Comparison of ENCODE assay signal across 8 cellular contexts in the genomic region with DNA sequence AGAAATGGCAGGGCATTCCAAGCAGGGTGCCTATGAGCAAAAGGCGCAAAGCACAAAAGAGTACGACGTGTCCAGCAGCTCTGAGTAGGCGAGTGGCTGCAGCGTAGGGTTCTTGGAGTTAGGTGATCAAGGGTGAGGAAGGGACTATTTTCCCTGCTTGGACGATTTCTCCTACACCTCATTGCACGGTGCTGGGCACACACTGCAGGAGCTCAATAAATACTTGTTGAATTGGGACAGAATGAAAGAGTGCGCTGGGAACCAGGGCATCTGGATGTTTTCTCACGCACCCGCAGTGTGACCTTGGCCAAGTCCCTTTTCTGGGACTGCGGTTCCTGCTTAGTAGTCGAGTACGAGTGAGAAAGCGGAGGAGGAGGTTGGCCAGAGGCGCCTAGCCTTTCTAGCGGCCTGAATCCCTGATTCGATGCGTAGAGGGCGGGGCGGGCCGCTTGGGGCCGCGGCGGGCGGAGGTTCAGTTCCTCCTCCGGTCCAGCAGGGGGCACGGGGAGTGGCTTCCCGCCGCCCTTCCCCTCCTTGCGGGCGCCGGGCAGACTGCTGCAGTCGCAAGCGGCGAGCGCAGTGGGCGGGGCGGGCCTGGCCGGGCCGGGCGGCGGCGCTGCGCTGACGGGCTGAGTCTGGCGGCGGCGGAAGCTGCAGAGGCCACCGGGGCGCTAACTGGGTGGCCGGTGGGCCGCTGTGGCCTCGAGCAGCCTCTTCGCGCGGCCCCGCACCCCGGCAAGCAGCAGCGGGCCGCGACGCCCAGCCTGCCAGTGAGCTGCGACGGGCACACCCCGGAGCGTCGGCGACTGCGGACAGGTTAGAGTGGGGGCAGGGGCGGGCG. TPM values are rescaled to one million over a fixed set of nuclear protein-coding genes. Genes with fewer than 3 reads are reported as not detected.
DNase-seq lines count a peak whose midpoint lies in the region; ATAC-seq, FAIRE-seq and TF ChIP-seq lines count a peak whose summit lies in the region.

Gene FAM199X, plus strand, starts transcription at position 560 of the 841 bp plus-strand sequence. CDS start 333 bp downstream, outside the sequence.

- TF ChIP-seq CTCF in kidney (IDR thresholded peaks at IDR 0.05; ENCODE audit: borderline replicate concordance, extremely low read depth, insufficient read depth) = peak; percentile 32

- peak within 1 kb of the TSS; percentile 76 to 78 for H3K4me3 ChIP-seq in kidney (ENCODE audit: low read length in 2 of 2)

- H3K9ac ChIP-seq in kidney (ENCODE audit: low read length in 2 of 2) = peak within 1 kb of the TSS; percentile 55 to 75

- H3K9me3 ChIP-seq in kidney (ENCODE audit: control insufficient read depth in 1 of 2, low read length in 2 of 2) = no peaks in the 10 kb centered on the region

- no peaks in the 10 kb centered on the region for H3K4me1 ChIP-seq in kidney (ENCODE audit: control insufficient read depth in 1 of 2, insufficient read depth in 1 of 2, low read depth in 1 of 2, low read length in 2 of 2)

- ATAC-seq in GM19035 (IDR thresholded peaks at IDR 0.05; ENCODE audit: unreplicated experiment) (peak; percentile 95), HG03342 (IDR thresholded peaks at IDR 0.05; ENCODE audit: unreplicated experiment) (peak; percentile 97)

- intact Hi-C loops in kidney (cut with DNase I) = no loop called here

- peak within 1 kb of the TSS; percentile 78 to 83 for H3K27ac ChIP-seq in kidney (ENCODE audit: low read depth in 2 of 2, low read length in 2 of 2)

- FAIRE-seq in kidney (lab: Jason Lieb, UNC) = no peak

- DNase-seq in Ammon's horn (ENCODE audit: low spot score) = peak; percentile 86
- peak; percentile 76 for DNase-seq in NCI-H345 treated with DMSO at 0.1 percent for 48 hours (lab: John Stamatoyannopoulos, UW; ENCODE audit: unreplicated experiment)
- peak; percentile 66 for DNase-seq in activated CD4-positive, CD25-positive, alpha-beta regulatory T cell treated with anti-CD3 and anti-CD28 coated beads, Interleukin-2, amount 50 U/mL, for 16 hours (ENCODE audit: low read depth, low spot score)
- peak; percentile 84 for DNase-seq in cerebellar cortex (ENCODE audit: low spot score)
- peak; percentile 96 for DNase-seq in kidney
- DNase-seq in stimulated activated CD4-positive, alpha-beta T cell treated with anti-CD3 and anti-CD28 coated beads, Interleukin-15, amount 100 ng/mL, for 1 hour (ENCODE audit: low read depth in 1 of 2, low spot score in 1 of 2) = peak; percentile 61 to 73

- H3K36me3 ChIP-seq in kidney (ENCODE audit: control insufficient read depth in 1 of 2, insufficient read depth in 2 of 2, low read length in 2 of 2) = no peaks in the 10 kb centered on the region

RNA-seq across cellular contexts. Expression of gene FAM199X, which starts in this region (rescaled TPM):
- total RNA-seq in kidney = 37.4 TPM
- 12.6 TPM for polyA plus RNA-seq in kidney (ENCODE audit: insufficient read depth, low read depth, low replicate concordance)

Comparison
In these comparisons a context has a peak if more than half of its experiments do, and no peak if none do; other contexts are left out.
1. Peak in every context shown above with its lines: DNase-seq, ATAC-seq, H3K4me3 ChIP-seq and H3K27ac ChIP-seq.